In the genomic region with DNA sequence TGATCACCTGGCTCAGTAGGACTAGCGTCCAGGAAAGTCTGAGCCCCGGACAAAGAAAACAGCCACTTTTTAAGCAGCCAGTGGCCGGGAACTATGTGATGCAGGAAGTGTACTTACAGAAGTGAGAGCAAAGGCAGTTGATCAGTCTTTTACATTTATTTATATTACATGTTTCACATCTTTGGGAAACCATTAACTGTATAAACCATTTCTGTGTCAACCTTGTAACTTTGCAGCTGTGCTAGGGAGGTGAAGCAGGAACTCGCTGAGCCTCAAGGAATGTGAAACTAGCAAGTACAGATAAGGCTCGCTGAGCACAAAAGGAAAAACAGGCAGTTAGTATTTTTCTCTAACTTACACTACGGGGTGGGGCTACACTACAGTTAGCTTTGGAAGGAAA, we compare ENCODE assay signal across 14 cellular contexts. TPM values are rescaled to one million over a fixed set of nuclear protein-coding genes. Genes with fewer than 3 reads are reported as not detected.
A peak's percentile ranks its signal among the peaks of the same experiment; 100 is the strongest.
DNase-seq lines count a peak whose midpoint lies in the region; ATAC-seq, FAIRE-seq and TF ChIP-seq lines count a peak whose summit lies in the region.
"Had no signal": no experiment of that assay in that cellular context is flagged by ENCODE, and none has a peak within 500 bp of the region (broad histone marks: within the 10 kb centered on the region; RNA-seq: fewer than 3 reads in every experiment).

No MANE protein-coding gene starts in this region.

- H3K4me1 Mint-ChIP-seq in osteocyte (ENCODE audit: unreplicated experiment) = no peaks in the 10 kb centered on the region

- H2AFZ ChIP-seq in MM.1S (ENCODE audit: low read length) = peak overlapping the region; percentile 68

- H3K27me3 ChIP-seq in MM.1S (replicated peaks; ENCODE audit: insufficient read depth, low read length) (no peaks in the 10 kb centered on the region), WERI-Rb-1 (ENCODE audit: insufficient read depth, low read depth, severe bottlenecking) (no peaks in the 10 kb centered on the region)
- H3K27me3 ChIP-seq: adrenal gland had no signal

- peak overlapping the region; percentile 51 for H3K4me2 ChIP-seq in MM.1S (ENCODE audit: low read depth, low read length)

- POLR2A ChIA-PET in GM10248 (lab: Yijun Ruan, JAX) = no interaction called here

- no peak for TF ChIP-seq CTCF in MM.1S (IDR thresholded peaks at IDR 0.05; ENCODE audit: low read length)
- TF ChIP-seq CTCF in WERI-Rb-1 (IDR thresholded peaks at IDR 0.05; ENCODE audit: low read depth, low read length) = no peak
- no peak for TF ChIP-seq CTCF in osteocyte (IDR thresholded peaks at IDR 0.05)
- no peak for TF ChIP-seq CTCF in GM10248 (IDR thresholded peaks at IDR 0.05; ENCODE audit: control extremely low read depth, extremely low read depth, low read depth, missing control alignments)

- H3K27ac ChIP-seq in MM.1S (ENCODE audit: low read length) = peak overlapping the region; percentile 88
- H3K27ac ChIP-seq in WERI-Rb-1 = no peak overlapping the region
- H3K27ac ChIP-seq: adrenal gland had no signal

- peak; percentile 87 for FAIRE-seq in GM18507 (lab: Jason Lieb, UNC)

- H3K27me3 Mint-ChIP-seq in osteocyte (ENCODE audit: unreplicated experiment) = peaks cover 48% of the 10 kb centered on the region

- no peak overlapping the region for H3K4me3 Mint-ChIP-seq in osteocyte (ENCODE audit: unreplicated experiment)

- peaks cover 28% of the 10 kb centered on the region for H3F3A ChIP-seq in MM.1S (ENCODE audit: insufficient read depth, low read length)

- peak overlapping the region; percentile 48 for H3K9ac ChIP-seq in MM.1S (ENCODE audit: low read length)

- peaks cover 31% of the 10 kb centered on the region for H3K4me1 ChIP-seq in MM.1S (ENCODE audit: low read length)
- H3K4me1 ChIP-seq: adrenal gland had no signal

- no peaks in the 10 kb centered on the region for H4K20me1 ChIP-seq in MM.1S (ENCODE audit: insufficient read depth, low read length)

- H3K9me3 Mint-ChIP-seq in osteocyte (ENCODE audit: unreplicated experiment) = no peaks in the 10 kb centered on the region

- H3K27ac Mint-ChIP-seq in osteocyte (ENCODE audit: unreplicated experiment) = no peak overlapping the region

- H3K4me3 ChIP-seq in MM.1S (ENCODE audit: low read length) (peak overlapping the region; percentile 21), WERI-Rb-1 (ENCODE audit: low read depth, low read length) (no peak overlapping the region)
- H3K4me3 ChIP-seq: adrenal gland had no signal

- no peaks in the 10 kb centered on the region for H3K79me2 ChIP-seq in MM.1S (ENCODE audit: low read length)

- H3K9me3 ChIP-seq in MM.1S (replicated peaks; ENCODE audit: insufficient read depth, low read length) = no peaks in the 10 kb centered on the region
- H3K9me3 ChIP-seq in WERI-Rb-1 (ENCODE audit: severe bottlenecking) = no peaks in the 10 kb centered on the region
- H3K9me3 ChIP-seq: adrenal gland had no signal

- H3K36me3 ChIP-seq in MM.1S (replicated peaks; ENCODE audit: insufficient read depth, low read length) = no peaks in the 10 kb centered on the region
- H3K36me3 ChIP-seq in WERI-Rb-1 = no peaks in the 10 kb centered on the region
- H3K36me3 ChIP-seq: adrenal gland had no signal

- no peaks in the 10 kb centered on the region for H3K36me3 Mint-ChIP-seq in osteocyte (ENCODE audit: unreplicated experiment)

- ATAC-seq in GM21825 (IDR thresholded peaks at IDR 0.05; ENCODE audit: unreplicated experiment) = peak; percentile 71

- H3K9me2 ChIP-seq in MM.1S (replicated peaks; ENCODE audit: insufficient read depth, low read length) = no peaks in the 10 kb centered on the region

- DNase-seq in GM18507 (ENCODE audit: extremely low spot score, insufficient read length, low read depth) (no peak), MM.1S (peak; percentile 77), kidney tubule cell (ENCODE audit: low spot score) (peak; percentile 39), WERI-Rb-1 (no peak), osteocyte (ENCODE audit: extremely low spot score, unreplicated experiment) (no peak), NCI-H510A treated with DMSO at 0.1 percent for 48 hours (lab: John Stamatoyannopoulos, UW) (no peak), GM10248 (ENCODE audit: extremely low spot score) (no peak)
- DNase-seq: adrenal gland, C1 segment of cervical spinal cord, glutamatergic neuron, NCI-H1694 treated with DMSO at 0.1 percent for 48 hours, T-helper 9 cell had no signal

- CTCF ChIA-PET in GM10248 (lab: Yijun Ruan, JAX) = interaction anchor here (0.9 to 2.7 kb wide), 6 partner anchors 7 to 132 kb away, joined by 3 to 18 read pairs (median 6); no protein-coding TSS in a partner anchor

RNA-seq across cellular contexts. Expression of a gene that starts 39.9 kb away (rescaled TPM):
- 0.16 TPM in 1 of 2 replicates, not detected in the other for total RNA-seq in osteocyte
- total RNA-seq: G401 had no signal

Comparison
In these comparisons a context has a peak if more than half of its experiments do, and no peak if none do; other contexts are left out.
1. DNase-seq: peak in MM.1S (single experiment) and kidney tubule cell (single experiment); none in GM18507 (single experiment), WERI-Rb-1 (single experiment), osteocyte (single experiment), NCI-H510A treated with DMSO at 0.1 percent for 48 hours (single experiment) and GM10248 (single experiment).